Comparison of ENCODE assay signal across 20 cellular contexts in the genomic region with DNA sequence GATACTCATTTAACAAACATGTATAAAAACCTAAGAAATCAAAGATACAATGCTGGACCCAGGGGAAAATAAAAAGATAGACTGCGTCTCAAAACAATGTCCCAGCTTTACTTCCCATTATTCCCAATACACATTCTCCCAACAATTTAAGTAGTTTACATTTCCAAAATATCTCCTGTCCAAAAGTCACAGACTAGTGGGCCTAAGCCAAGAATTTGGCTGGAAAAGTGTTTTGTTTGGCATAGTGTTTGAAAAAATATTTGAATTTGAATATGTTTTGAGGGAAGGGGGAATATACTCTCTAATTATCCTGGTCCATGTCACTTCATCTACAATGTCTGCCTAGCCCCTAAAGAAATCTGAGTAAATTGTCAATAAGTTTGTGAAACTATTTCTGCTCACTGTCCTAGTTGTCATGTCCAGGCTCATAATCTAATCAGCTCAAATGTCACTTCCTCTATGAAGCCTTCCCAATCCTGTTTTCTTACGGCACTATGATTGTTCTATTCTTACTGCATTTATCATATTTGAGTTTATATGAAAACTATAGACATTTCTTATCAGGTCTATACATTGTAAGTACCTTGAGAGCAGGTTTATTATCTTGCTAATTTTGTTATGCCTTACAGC.
A peak's percentile ranks its signal among the peaks of the same experiment; 100 is the strongest.
DNase-seq lines count a peak whose midpoint lies in the region; ATAC-seq and TF ChIP-seq lines count a peak whose summit lies in the region.
"Had no signal": no experiment of that assay in that cellular context is flagged by ENCODE, and none has a peak within 500 bp of the region (broad histone marks: within the 10 kb centered on the region; RNA-seq: fewer than 3 reads in every experiment).

No MANE protein-coding gene starts in this region.

- peak overlapping the region; percentile 75 for H3K27ac Mint-ChIP-seq in chondrocyte (ENCODE audit: unreplicated experiment)
- H3K27ac Mint-ChIP-seq in memory B cell, result no peak overlapping the region
- H3K27ac Mint-ChIP-seq: T-helper 17 cell, WTC11 had no signal

- H4K20me1 ChIP-seq in IMR-90 (ENCODE audit: insufficient read depth, low read length), result peaks cover 37% of the 10 kb centered on the region

- no peak overlapping the region for H2AK5ac ChIP-seq in IMR-90 (ENCODE audit: low read depth, low read length)

- no peaks in the 10 kb centered on the region for H3K27me3 Mint-ChIP-seq in chondrocyte (ENCODE audit: low read depth)
- no peaks in the 10 kb centered on the region for H3K27me3 Mint-ChIP-seq in memory B cell
- H3K27me3 Mint-ChIP-seq: T-helper 17 cell had no signal

- H4K91ac ChIP-seq in IMR-90 (ENCODE audit: insufficient read depth, low read depth, low read length), result no peak overlapping the region

- H3K27me3 ChIP-seq in IMR-90 (ENCODE audit: control insufficient read depth, insufficient read depth, low read length), result no peaks in the 10 kb centered on the region
- H3K27me3 ChIP-seq in stomach smooth muscle (ENCODE audit: control insufficient read depth in 1 of 2, insufficient read depth in 2 of 2, low read length in 2 of 2), result no peaks in the 10 kb centered on the region
- H3K27me3 ChIP-seq: cardiac muscle cell, pancreas had no signal

- intact Hi-C loops in IMR-90 (cut with micrococcal nuclease), result no loop called here

- DNase-seq in IMR-90, result no peak
- DNase-seq in chondrocyte (ENCODE audit: low spot score), result no peak
- DNase-seq in memory B cell (ENCODE audit: low spot score in 2 of 2), result no peak
- DNase-seq in amygdala (lab: John Stamatoyannopoulos, UW), result no peak
- no peak for DNase-seq in omental fat pad (ENCODE audit: low spot score)
- DNase-seq in DMS79 treated with DMSO at 0.1 percent for 48 hours (lab: John Stamatoyannopoulos, UW), result no peak
- no peak for DNase-seq in SHP77 treated with DMSO at 0.1 percent for 48 hours (lab: John Stamatoyannopoulos, UW)
- DNase-seq: activated CD8-positive, alpha-beta memory T cell treated with anti-CD3 and anti-CD28 coated beads for 24 hours; effector CD8-positive, alpha-beta T cell; EL; kidney glomerular epithelial cell; mucosa of descending colon; NCI-H1436 treated with DMSO at 0.1 percent for 48 hours; NCI-H2227 treated with DMSO at 0.1 percent for 48 hours; pancreas; RPMI8226; T-helper 17 cell had no signal

- no peak overlapping the region for H3K4me2 ChIP-seq in IMR-90 (ENCODE audit: low read depth, low read length)

- no peak overlapping the region for H3K56ac ChIP-seq in IMR-90 (ENCODE audit: extremely low read depth, insufficient read depth, low read length)

- no peak overlapping the region for H2AK9ac ChIP-seq in IMR-90 (replicated peaks; ENCODE audit: low read depth, low read length, poor library complexity)

- no peak overlapping the region for H2BK120ac ChIP-seq in IMR-90 (ENCODE audit: low read depth, low read length)

- no CpG with 5 or more reads among the region's 2 CpGs for WGBS in IMR-90 (ENCODE audit: extremely low coverage in 2 of 2, insufficient read length in 1 of 2), 2 experiments

- H3K9ac ChIP-seq in IMR-90 (ENCODE audit: low read depth, low read length) (no peak overlapping the region), stomach smooth muscle (ENCODE audit: low read length in 2 of 2) (peak overlapping the region in 1 of 2 donors; percentile 8)

- H3K9me3 ChIP-seq in IMR-90 (ENCODE audit: control insufficient read depth, insufficient read depth, low read length) (no peaks in the 10 kb centered on the region), stomach smooth muscle (ENCODE audit: control insufficient read depth in 2 of 2, low read length in 2 of 2) (no peaks in the 10 kb centered on the region)
- H3K9me3 ChIP-seq: mucosa of descending colon, pancreas had no signal

- no TSS peak for BruUV-seq in IMR-90 (replicated peaks; lab: Mats Ljungman, UMichigan)

- no peak overlapping the region for H4K5ac ChIP-seq in IMR-90 (ENCODE audit: low read depth, low read length)

- no peak overlapping the region for H3K14ac ChIP-seq in IMR-90 (replicated peaks; ENCODE audit: low read depth, low read length)

- H3K4me3 ChIP-seq in IMR-90 (ENCODE audit: insufficient read depth, low read depth, low read length) (no peak overlapping the region), stomach smooth muscle (ENCODE audit: low read length in 2 of 2) (peak overlapping the region in 1 of 2 donors; percentile 24)
- H3K4me3 ChIP-seq: cardiac muscle cell, mucosa of descending colon, pancreas had no signal

- H3K4me3 Mint-ChIP-seq in chondrocyte (ENCODE audit: unreplicated experiment) (no peak overlapping the region), memory B cell (peak overlapping the region; percentile 3)
- H3K4me3 Mint-ChIP-seq: T-helper 17 cell, WTC11 had no signal

- peaks cover 91% of the 10 kb centered on the region for H3K4me1 Mint-ChIP-seq in chondrocyte (ENCODE audit: low read depth)
- peaks cover 21% of the 10 kb centered on the region for H3K4me1 Mint-ChIP-seq in memory B cell
- H3K4me1 Mint-ChIP-seq: WTC11 had no signal

- H4K8ac ChIP-seq in IMR-90 (ENCODE audit: low read depth in 2 of 2, low read length in 2 of 2), result no peak overlapping the region

- H3K23ac ChIP-seq in IMR-90 (ENCODE audit: low read depth, low read length), result no peak overlapping the region

- H2BK5ac ChIP-seq in IMR-90 (ENCODE audit: low read depth, low read length, poor library complexity, severe bottlenecking), result peak overlapping the region; percentile 64

- no peak overlapping the region for H2BK20ac ChIP-seq in IMR-90 (ENCODE audit: low read depth, low read length)

- no peaks in the 10 kb centered on the region for H3K9me3 Mint-ChIP-seq in chondrocyte (ENCODE audit: low read depth)
- no peaks in the 10 kb centered on the region for H3K9me3 Mint-ChIP-seq in memory B cell
- H3K9me3 Mint-ChIP-seq: WTC11 had no signal

- POLR2A ChIA-PET in IMR-90 (lab: Charles Lee; ENCODE audit: unreplicated experiment), result no interaction called here

- H3K36me3 ChIP-seq in IMR-90 (ENCODE audit: control insufficient read depth, insufficient read depth, low read length), result peaks cover 28% of the 10 kb centered on the region
- H3K36me3 ChIP-seq in stomach smooth muscle (ENCODE audit: control insufficient read depth in 2 of 2, insufficient read depth in 2 of 2, low read length in 2 of 2), result peaks cover 0 to 2% of the 10 kb centered on the region in 2 donors

- H2AFZ ChIP-seq in IMR-90 (replicated peaks; ENCODE audit: low read length, poor library complexity), result no peak overlapping the region

- dilution Hi-C loops in IMR-90 (cut with HindIII; ENCODE audit: low sequenced_read_pairs, unreplicated experiment), result no loop called here

- peaks cover 24% of the 10 kb centered on the region for H3K9me1 ChIP-seq in IMR-90 (ENCODE audit: insufficient read depth, low read length)

- H3K4ac ChIP-seq in IMR-90 (ENCODE audit: low read depth, low read length), result 0 out of 2 replicates have a peak overlapping the region, but pooled peaks have one; percentile 29

- H3K79me1 ChIP-seq in IMR-90 (ENCODE audit: low read depth in 1 of 2, low read length in 2 of 2), result peaks cover 44 to 62% of the 10 kb centered on the region in 2 experiments

- in situ Hi-C loops in IMR-90 (cut with MboI; ENCODE audit: low sequenced_read_pairs), result loop anchor here (10.0 kb wide), 1 partner anchor 133 kb away; no protein-coding TSS in a partner anchor

- H2BK15ac ChIP-seq in IMR-90 (ENCODE audit: low read depth, low read length), result no peak overlapping the region

- H3K18ac ChIP-seq in IMR-90 (ENCODE audit: low read depth, low read length), result peak overlapping the region; percentile 9; the same call in 1 of the 2 replicates

- H3K4me1 ChIP-seq in IMR-90 (ENCODE audit: control insufficient read depth, insufficient read depth, low read length) (peaks cover 26% of the 10 kb centered on the region), stomach smooth muscle (ENCODE audit: control insufficient read depth, insufficient read depth, low read length) (peaks cover 22% of the 10 kb centered on the region)

- CTCF ChIA-PET in IMR-90 (lab: Yijun Ruan, JAX), result interaction anchor here (0.8 kb wide), 1 partner anchor 15 kb away, joined by 3 read pairs; no protein-coding TSS in a partner anchor

- TF ChIP-seq CTCF in IMR-90 (conservative IDR thresholded peaks at IDR 0.05; ENCODE audit: low read depth, low read length) (no peak), chondrocyte (IDR thresholded peaks at IDR 0.05) (no peak), omental fat pad (IDR thresholded peaks at IDR 0.05) (no peak)

- ATAC-seq in IMR-90 (ENCODE audit: low read depth) (no peak), memory B cell (ENCODE audit: low read depth) (no peak), omental fat pad (ENCODE audit: low FRiP score) (no peak)
- ATAC-seq: mucosa of descending colon, pancreas, T-helper 17 cell, WTC11 had no signal

- H3K27ac ChIP-seq in IMR-90 (ENCODE audit: insufficient read depth, low read length), result no peak overlapping the region; the same call in 1 of the 2 replicates
- peak overlapping the region; percentile 74 for H3K27ac ChIP-seq in stomach smooth muscle (ENCODE audit: low read length)
- H3K27ac ChIP-seq: cardiac muscle cell, pancreas had no signal

- no peak for TF ChIP-seq RAD21 in IMR-90 (IDR thresholded peaks at IDR 0.05; ENCODE audit: low read length)

- TF ChIP-seq POLR2A in IMR-90 (IDR thresholded peaks at IDR 0.05; ENCODE audit: low read depth, low read length), result no peak

- H3K36me3 Mint-ChIP-seq in chondrocyte (ENCODE audit: low read depth) (peaks cover 35% of the 10 kb centered on the region), memory B cell (peaks cover 20% of the 10 kb centered on the region)

TF ChIP-seq in IMR-90, 13 proteins besides CTCF, POLR2A, EP300 and RAD21:
- TF ChIP-seq SMC3 (IDR thresholded peaks at IDR 0.05; ENCODE audit: low read depth, low read length) (no peak), CEBPB (IDR thresholded peaks at IDR 0.05; ENCODE audit: low read depth, low read length) (no peak), USF2 (IDR thresholded peaks at IDR 0.05; ENCODE audit: low read depth, low read length) (no peak), RFX5 (IDR thresholded peaks at IDR 0.05; ENCODE audit: low read depth, low read length) (no peak), NFE2L2 (IDR thresholded peaks at IDR 0.05; ENCODE audit: low read depth, low read length) (no peak)
